Comparison of ENCODE assay signal across 22 cellular contexts in genomic region chr15:29693225-29693624, GRCh38.
"Had no signal": no experiment of that assay in that cellular context is flagged by ENCODE, and none has a peak within 500 bp of the region (broad histone marks: within the 10 kb centered on the region; RNA-seq: fewer than 3 reads in every experiment).

No MANE protein-coding gene starts in this region.

- ATAC-seq: activated naive CD8-positive, alpha-beta T cell treated with anti-CD3 and anti-CD28 coated beads, Interleukin-2, amount 50 U/mL, for 24 hours; left lobe of liver; pancreas; psoas muscle; right cardiac atrium had no signal

- H3K36me3 Mint-ChIP-seq: activated CD4-positive, alpha-beta memory T cell treated with anti-CD3 and anti-CD28 coated beads for 36 hours; activated naive CD4-positive, alpha-beta T cell treated with anti-CD3 and anti-CD28 coated beads, Interleukin-2, amount 10 ng/mL, durations not matched to agents 7 days and 5 days had no signal

- H3K4me1 ChIP-seq: psoas muscle, tibial artery had no signal

- H3K9me3 Mint-ChIP-seq: activated naive CD4-positive, alpha-beta T cell treated with anti-CD3 and anti-CD28 coated beads, Interleukin-2, amount 10 ng/mL, durations not matched to agents 7 days and 5 days; activated naive CD8-positive, alpha-beta T cell treated with anti-CD3 and anti-CD28 coated beads, Interleukin-2, amount 50 U/mL, for 24 hours; endodermal cell; stimulated activated naive CD8-positive, alpha-beta T cell treated with anti-CD3 and anti-CD28 coated beads, Interleukin-15, Interleukin-2, amounts not matched to agents 100 ng/mL and 50 ng/mL, for 24 hours had no signal

- H3K9me3 ChIP-seq: pancreas, tibial artery had no signal

- H3K27me3 ChIP-seq: cardiac muscle cell, pancreas, tibial artery had no signal

- H3K27me3 Mint-ChIP-seq: stimulated activated naive CD8-positive, alpha-beta T cell treated with anti-CD3 and anti-CD28 coated beads, Interleukin-15, Interleukin-2, amounts not matched to agents 100 ng/mL and 50 ng/mL, for 24 hours had no signal

- H3K27ac ChIP-seq: cardiac muscle cell, pancreas, psoas muscle, skin epidermis, tibial artery had no signal

- H3K4me1 Mint-ChIP-seq: activated naive CD4-positive, alpha-beta T cell treated with anti-CD3 and anti-CD28 coated beads, Interleukin-2, amount 10 ng/mL, durations not matched to agents 7 days and 5 days; activated naive CD8-positive, alpha-beta T cell treated with anti-CD3 and anti-CD28 coated beads, Interleukin-2, amount 50 U/mL, for 24 hours; endodermal cell had no signal

- H3K4me3 ChIP-seq: cardiac muscle cell, pancreas, psoas muscle, skin epidermis, tibial artery had no signal

- H3K4me3 Mint-ChIP-seq: activated CD4-positive, alpha-beta memory T cell treated with anti-CD3 and anti-CD28 coated beads for 36 hours; activated naive CD4-positive, alpha-beta T cell treated with anti-CD3 and anti-CD28 coated beads, Interleukin-2, amount 10 ng/mL, durations not matched to agents 7 days and 5 days; activated naive CD8-positive, alpha-beta T cell treated with anti-CD3 and anti-CD28 coated beads, Interleukin-2, amount 50 U/mL, for 24 hours; endodermal cell; nephron progenitor cell; stimulated activated naive CD8-positive, alpha-beta T cell treated with anti-CD3 and anti-CD28 coated beads, Interleukin-15, Interleukin-2, amounts not matched to agents 100 ng/mL and 50 ng/mL, for 24 hours had no signal

- FAIRE-seq: kidney, pancreas had no signal

- H3K36me3 ChIP-seq: cardiac muscle cell, pancreas had no signal

- DNase-seq: activated CD4-positive, alpha-beta memory T cell treated with anti-CD3 and anti-CD28 coated beads for 36 hours; activated CD4-positive, alpha-beta T cell treated with anti-CD3 and anti-CD28 coated beads for 48 hours; activated CD4-positive, CD25-positive, alpha-beta regulatory T cell; activated effector memory CD4-positive, alpha-beta T cell treated with anti-CD3 and anti-CD28 coated beads, Interleukin-2, amount 50 U/mL, for 16 hours; activated naive CD4-positive, alpha-beta T cell treated with anti-CD3 and anti-CD28 coated beads, Interleukin-2, amount 10 ng/mL, durations not matched to agents 7 days and 5 days; activated naive CD8-positive, alpha-beta T cell treated with anti-CD3 and anti-CD28 coated beads, Interleukin-2, amount 50 U/mL, for 24 hours; cortex of kidney; endodermal cell; kidney; midbrain; nephron progenitor cell; pancreas; psoas muscle; right cardiac atrium; stimulated activated CD4-positive, alpha-beta T cell treated with anti-CD3 and anti-CD28 coated beads, Interleukin-1b, Interleukin-23, amount 100 ng/mL, for 48 hours; substantia nigra; T-helper 9 cell; tibial artery had no signal

- H3K27ac Mint-ChIP-seq: activated CD4-positive, alpha-beta memory T cell treated with anti-CD3 and anti-CD28 coated beads for 36 hours; activated naive CD4-positive, alpha-beta T cell treated with anti-CD3 and anti-CD28 coated beads, Interleukin-2, amount 10 ng/mL, durations not matched to agents 7 days and 5 days; activated naive CD8-positive, alpha-beta T cell treated with anti-CD3 and anti-CD28 coated beads, Interleukin-2, amount 50 U/mL, for 24 hours; nephron progenitor cell; stimulated activated naive CD8-positive, alpha-beta T cell treated with anti-CD3 and anti-CD28 coated beads, Interleukin-15, Interleukin-2, amounts not matched to agents 100 ng/mL and 50 ng/mL, for 24 hours had no signal
